Comparison of ENCODE assay signal across 1 cellular context in genomic region chr1:222071313-222071886, GRCh38.
TF ChIP-seq lines count a peak whose summit lies in the region.

No MANE protein-coding gene starts in this region.

TF ChIP-seq in GM23338, 12 proteins besides CTCF, POLR2A, EP300 and RAD21 (continued from another document):
- TF ChIP-seq ZNF462 (CRISPR knock-in tag; IDR thresholded peaks at IDR 0.05) = no peak
- no peak for TF ChIP-seq EZH2phosphoT487 (IDR thresholded peaks at IDR 0.05; ENCODE audit: unreplicated experiment)
